In genomic region chr19:17418710-17419109, GRCh38 we compare ENCODE assay signal across 1 cellular context.
TF ChIP-seq lines count a peak whose summit lies in the region.

No MANE protein-coding gene starts in this region.

TF ChIP-seq in GM12878, 131 proteins besides CTCF, POLR2A, EP300 and RAD21:
- no peak for TF ChIP-seq GATAD2B (conservative IDR thresholded peaks at IDR 0.05; ENCODE audit: low read depth)
- no peak for TF ChIP-seq ASH2L (IDR thresholded peaks at IDR 0.05; ENCODE audit: borderline replicate concordance, low read depth)
- TF ChIP-seq ZSCAN29 (IDR thresholded peaks at IDR 0.05) = no peak
- no peak for TF ChIP-seq ZNF207 (IDR thresholded peaks at IDR 0.05; ENCODE audit: borderline replicate concordance)
- no peak for TF ChIP-seq ZBTB33 (IDR thresholded peaks at IDR 0.05)
- TF ChIP-seq, protein P1, sequence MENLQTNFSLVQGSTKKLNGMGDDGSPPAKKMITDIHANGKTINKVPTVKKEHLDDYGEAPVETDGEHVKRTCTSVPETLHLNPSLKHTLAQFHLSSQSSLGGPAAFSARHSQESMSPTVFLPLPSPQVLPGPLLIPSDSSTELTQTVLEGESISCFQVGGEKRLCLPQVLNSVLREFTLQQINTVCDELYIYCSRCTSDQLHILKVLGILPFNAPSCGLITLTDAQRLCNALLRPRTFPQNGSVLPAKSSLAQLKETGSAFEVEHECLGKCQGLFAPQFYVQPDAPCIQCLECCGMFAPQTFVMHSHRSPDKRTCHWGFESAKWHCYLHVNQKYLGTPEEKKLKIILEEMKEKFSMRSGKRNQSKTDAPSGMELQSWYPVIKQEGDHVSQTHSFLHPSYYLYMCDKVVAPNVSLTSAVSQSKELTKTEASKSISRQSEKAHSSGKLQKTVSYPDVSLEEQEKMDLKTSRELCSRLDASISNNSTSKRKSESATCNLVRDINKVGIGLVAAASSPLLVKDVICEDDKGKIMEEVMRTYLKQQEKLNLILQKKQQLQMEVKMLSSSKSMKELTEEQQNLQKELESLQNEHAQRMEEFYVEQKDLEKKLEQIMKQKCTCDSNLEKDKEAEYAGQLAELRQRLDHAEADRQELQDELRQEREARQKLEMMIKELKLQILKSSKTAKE (IDR thresholded peaks at IDR 0.05; ENCODE audit: low read depth, poor library complexity, severe bottlenecking) = no peak
